Comparison of ENCODE assay signal across 22 cellular contexts in the genomic region with DNA sequence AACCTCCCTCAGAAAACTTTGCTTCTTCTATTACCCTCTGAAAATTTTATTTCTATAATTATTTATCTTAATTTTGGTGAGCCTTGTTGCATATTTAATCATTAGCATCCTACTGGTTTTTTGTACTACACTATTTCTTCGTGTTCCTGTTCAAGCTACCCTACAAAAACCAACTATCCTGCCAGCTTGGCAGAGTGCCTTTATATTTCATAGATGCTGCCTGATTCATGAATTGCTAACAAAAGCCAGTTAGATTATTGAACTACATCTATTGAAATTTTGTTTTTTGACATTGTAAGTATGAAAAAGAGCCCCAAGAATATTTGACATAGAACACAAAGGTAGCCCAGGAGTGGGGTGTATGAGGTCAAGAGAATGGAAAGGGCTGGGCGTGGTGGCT.
"Had no signal": no experiment of that assay in that cellular context is flagged by ENCODE, and none has a peak within 500 bp of the region (broad histone marks: within the 10 kb centered on the region; RNA-seq: fewer than 3 reads in every experiment).

No MANE protein-coding gene starts in this region.

- H3K27ac Mint-ChIP-seq: activated CD4-positive, alpha-beta memory T cell treated with anti-CD3 and anti-CD28 coated beads for 36 hours; activated CD4-positive, alpha-beta T cell treated with anti-CD3 and anti-CD28 coated beads, Interleukin-2, amount 10 ng/mL, durations not matched to agents 24 days and 14 days; activated naive CD4-positive, alpha-beta T cell treated with anti-CD3 and anti-CD28 coated beads, Interleukin-2, amount 50 U/mL, for 24 hours; activated T-cell treated with anti-CD3 and anti-CD28 coated beads, Interleukin-2, amount 50 U/mL, for 72 hours; T-helper 1 cell treated with Interleukin-12 subunit alpha and Interleukin-12 subunit beta and Interleukin-4 antibody, amounts not matched to agents 30 μg/mL and 1 μg/mL, for 36 hours; WTC11 had no signal

- H3K9me3 Mint-ChIP-seq: activated CD4-positive, alpha-beta memory T cell treated with anti-CD3 and anti-CD28 coated beads for 36 hours; activated naive CD4-positive, alpha-beta T cell treated with anti-CD3 and anti-CD28 coated beads, Interleukin-2, amount 50 U/mL, for 24 hours; activated T-cell treated with anti-CD3 and anti-CD28 coated beads, Interleukin-2, amount 50 U/mL, for 72 hours; T-helper 1 cell treated with Interleukin-12 subunit alpha and Interleukin-12 subunit beta and Interleukin-4 antibody, amounts not matched to agents 30 μg/mL and 1 μg/mL, for 36 hours had no signal

- H3K36me3 Mint-ChIP-seq: activated CD4-positive, alpha-beta memory T cell treated with anti-CD3 and anti-CD28 coated beads for 36 hours; activated naive CD4-positive, alpha-beta T cell treated with anti-CD3 and anti-CD28 coated beads, Interleukin-2, amount 50 U/mL, for 24 hours; WTC11 had no signal

- ATAC-seq: activated T-cell treated with anti-CD3 and anti-CD28 coated beads, Interleukin-2, amount 50 U/mL, for 72 hours; PC-3; WTC11 had no signal

- DNase-seq: activated CD4-positive, alpha-beta memory T cell treated with anti-CD3 and anti-CD28 coated beads for 36 hours; activated CD4-positive, alpha-beta T cell treated with anti-CD3 and anti-CD28 coated beads for 1 hour; activated CD4-positive, alpha-beta T cell treated with anti-CD3 and anti-CD28 coated beads, Interleukin-2, amount 10 ng/mL, durations not matched to agents 24 days and 14 days; activated CD8-positive, alpha-beta memory T cell treated with anti-CD3 and anti-CD28 coated beads for 24 hours; activated T-cell treated with anti-CD3 and anti-CD28 coated beads, Interleukin-2, amount 50 U/mL, for 72 hours; aorta; caudate nucleus; MG63; NCI-H1092 treated with DMSO at 0.1 percent for 48 hours; NCI-H1417 treated with DMSO at 0.1 percent for 48 hours; NCI-H1694; NCI-H2029; NCI-H2107; NCI-H510A treated with DMSO at 0.1 percent for 48 hours; NCI-H69; PC-3; SHP77 had no signal

- H3K4me3 Mint-ChIP-seq: activated CD4-positive, alpha-beta memory T cell treated with anti-CD3 and anti-CD28 coated beads for 36 hours; activated CD4-positive, alpha-beta T cell treated with anti-CD3 and anti-CD28 coated beads, Interleukin-2, amount 10 ng/mL, durations not matched to agents 24 days and 14 days; activated naive CD4-positive, alpha-beta T cell treated with anti-CD3 and anti-CD28 coated beads, Interleukin-2, amount 50 U/mL, for 24 hours; activated T-cell treated with anti-CD3 and anti-CD28 coated beads, Interleukin-2, amount 50 U/mL, for 72 hours; T-helper 1 cell treated with Interleukin-12 subunit alpha and Interleukin-12 subunit beta and Interleukin-4 antibody, amounts not matched to agents 30 μg/mL and 1 μg/mL, for 36 hours; WTC11 had no signal

- H3K27ac ChIP-seq: breast epithelium, KMS-11 had no signal

- H3K27me3 Mint-ChIP-seq: activated CD4-positive, alpha-beta memory T cell treated with anti-CD3 and anti-CD28 coated beads for 36 hours; activated CD4-positive, alpha-beta T cell treated with anti-CD3 and anti-CD28 coated beads, Interleukin-2, amount 10 ng/mL, durations not matched to agents 24 days and 14 days; activated naive CD4-positive, alpha-beta T cell treated with anti-CD3 and anti-CD28 coated beads, Interleukin-2, amount 50 U/mL, for 24 hours had no signal
